Comparison of ENCODE assay signal across 8 cellular contexts in the genomic region with DNA sequence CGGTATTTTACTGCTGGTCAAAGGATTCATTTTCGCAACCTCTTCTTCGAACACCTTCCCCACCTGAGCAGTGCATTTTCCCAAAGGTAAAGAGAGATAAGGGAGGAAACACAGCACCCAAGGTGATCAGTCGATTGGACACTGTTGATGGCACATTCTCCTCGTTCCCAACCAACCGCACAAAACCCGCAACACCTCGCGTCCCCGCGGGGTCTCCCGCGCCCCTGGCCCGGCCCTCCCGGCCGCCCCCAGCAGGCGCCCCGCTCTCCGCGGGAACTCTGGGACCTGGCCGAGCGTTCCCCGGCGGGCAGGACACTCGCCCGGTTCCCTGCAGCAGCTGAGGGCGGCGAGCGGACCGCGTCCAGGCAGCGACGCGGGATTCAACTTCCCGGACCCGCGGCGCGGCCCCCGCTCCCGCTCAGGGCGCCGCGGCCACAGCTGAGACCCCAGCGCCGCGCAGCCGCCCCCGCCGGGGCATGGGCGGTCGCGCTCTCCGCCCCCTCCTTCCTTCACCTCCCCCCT. TPM values are rescaled to one million over a fixed set of nuclear protein-coding genes. Genes with fewer than 3 reads are reported as not detected.
A peak's percentile ranks its signal among the peaks of the same experiment; 100 is the strongest.
DNase-seq lines count a peak whose midpoint lies in the region; TF ChIP-seq lines count a peak whose summit lies in the region.

No MANE protein-coding gene starts in this region.

- no peak for TF ChIP-seq POLR2A in adrenal gland (IDR thresholded peaks at IDR 0.05)

- 0 to 2% (median 1%) methylated on average over 5 to 54 of the region's 54 CpGs for WGBS in adrenal gland, 4 donors

- no peak for TF ChIP-seq CTCF in fibroblast of the aortic adventitia (IDR thresholded peaks at IDR 0.05; ENCODE audit: insufficient read depth, low read length)
- TF ChIP-seq CTCF in osteocyte (IDR thresholded peaks at IDR 0.05) = no peak
- no peak for TF ChIP-seq CTCF in adrenal gland (IDR thresholded peaks at IDR 0.05)

- no peaks in the 10 kb centered on the region for H3K36me3 Mint-ChIP-seq in osteocyte (ENCODE audit: unreplicated experiment)

- DNase-seq in DMS 273 (lab: John Stamatoyannopoulos, UW; ENCODE audit: unreplicated experiment) (peak; percentile 36), DMS 273 treated with DMSO at 0.1 percent for 48 hours (lab: John Stamatoyannopoulos, UW) (no peak), HAP-1 (ENCODE audit: low spot score in 2 of 2) (peak in 1 of 2 experiments; percentile 35), SK-N-MC (ENCODE audit: low read depth, low spot score) (no peak), fibroblast of the aortic adventitia (ENCODE audit: low read depth) (no peak), osteocyte (ENCODE audit: extremely low spot score, unreplicated experiment) (no peak), adrenal gland (no peak), NCI-H1694 treated with DMSO at 0.1 percent for 48 hours (lab: John Stamatoyannopoulos, UW) (no peak)

- peaks cover 5% of the 10 kb centered on the region for H3K9me3 Mint-ChIP-seq in osteocyte (ENCODE audit: unreplicated experiment)

- intact Hi-C loops in adrenal gland (cut with DNase I) = no loop called here

- H3K27ac Mint-ChIP-seq in osteocyte (ENCODE audit: unreplicated experiment) = peak overlapping the region; percentile 56

- H3K27ac ChIP-seq in SK-N-MC (no peak overlapping the region), adrenal gland (no peak overlapping the region)

- peaks cover 14% of the 10 kb centered on the region for H3K4me1 Mint-ChIP-seq in osteocyte (ENCODE audit: unreplicated experiment)

- H3K27me3 ChIP-seq in HAP-1 (ENCODE audit: low read depth) (no peaks in the 10 kb centered on the region), adrenal gland (peaks cover 27% of the 10 kb centered on the region)

- peak overlapping the region; percentile 88 for H3K4me3 Mint-ChIP-seq in osteocyte (ENCODE audit: unreplicated experiment)

- H3K4me1 ChIP-seq in HAP-1 = peaks cover 12% of the 10 kb centered on the region; the same call in 1 of the 2 replicates
- peaks cover 14 to 15% of the 10 kb centered on the region in 2 donors for H3K4me1 ChIP-seq in adrenal gland (replicated peaks in 1 of 2)

- peaks cover 5% of the 10 kb centered on the region for H3K27me3 Mint-ChIP-seq in osteocyte (ENCODE audit: unreplicated experiment)

- in situ Hi-C loops in HAP-1 (cut with MboI; ENCODE audit: low sequenced_read_pairs) = no loop called here

- H3K9me3 ChIP-seq in HAP-1 (no peaks in the 10 kb centered on the region), SK-N-MC (ENCODE audit: low read depth, low read length) (no peaks in the 10 kb centered on the region; the same call in 1 of the 2 replicates), adrenal gland (replicated peaks in 1 of 3) (no peaks in the 10 kb centered on the region)

- H3K4me3 ChIP-seq in HAP-1 (peak overlapping the region; percentile 73), SK-N-MC (peak overlapping the region; percentile 97), fibroblast of the aortic adventitia (ENCODE audit: low read depth, low read length) (peak overlapping the region; percentile 92), adrenal gland (peak overlapping the region in 2 of 4 donors; percentile 16 to 49)

- H3K36me3 ChIP-seq in HAP-1 (replicated peaks) (no peaks in the 10 kb centered on the region), SK-N-MC (ENCODE audit: insufficient read depth, low read length) (no peaks in the 10 kb centered on the region), adrenal gland (replicated peaks in 1 of 2) (no peaks in the 10 kb centered on the region)

- H3K9ac ChIP-seq in SK-N-MC (ENCODE audit: insufficient read length) = peak overlapping the region; percentile 37

RNA-seq across cellular contexts. Expression of gene RGS17, which starts 0.5 kb away (rescaled TPM):
- total RNA-seq in fibroblast of the aortic adventitia (ENCODE audit: low replicate concordance) (7.8 and 38.1 TPM in 2 replicates), osteocyte (2.9 and 3.1 TPM in 2 replicates), adrenal gland (under 1 TPM in 3 of 8 donors, not detected in 5; under 0.01 to 0.39 (median 0.04) TPM)
- polyA plus RNA-seq in adrenal gland = under 1 TPM; 0.10 to 0.29 (median 0.16) TPM
